1 cellular context compared by ENCODE assay signal in genomic region chr19:10517361-10517759, GRCh38.
TF ChIP-seq lines count a peak whose summit lies in the region.

TSS of gene S1PR5 (minus strand) at chr19:10517447. CDS start at chr19:10515011, 2,436 bp downstream.

TF ChIP-seq in HepG2, 621 proteins besides CTCF, POLR2A, EP300 and RAD21 (continued from another document):
- peak; percentile 48; the same call in 1 of the 2 replicates for TF ChIP-seq MYPOP (CRISPR knock-in tag; IDR thresholded peaks at IDR 0.05)
- TF ChIP-seq KLF15 (CRISPR knock-in tag; IDR thresholded peaks at IDR 0.05; ENCODE audit: borderline replicate concordance) = no peak
- TF ChIP-seq HBP1 (CRISPR knock-in tag; IDR thresholded peaks at IDR 0.05; ENCODE audit: low read depth) = no peak
- no peak for TF ChIP-seq CERS6 (CRISPR knock-in tag; IDR thresholded peaks at IDR 0.05)
- no peak for TF ChIP-seq FOXJ3 (CRISPR knock-in tag; IDR thresholded peaks at IDR 0.05; ENCODE audit: borderline replicate concordance)
- TF ChIP-seq MTA1 (CRISPR knock-in tag; IDR thresholded peaks at IDR 0.05; ENCODE audit: borderline replicate concordance) = 0 out of 2 replicates have a peak, but pooled peaks have one; percentile 18
- no peak for TF ChIP-seq EEA1 (CRISPR knock-in tag; IDR thresholded peaks at IDR 0.05; ENCODE audit: borderline replicate concordance)
- TF ChIP-seq ZNF280B (CRISPR knock-in tag; IDR thresholded peaks at IDR 0.05; ENCODE audit: borderline replicate concordance) = no peak
- TF ChIP-seq ZNF879 (CRISPR knock-in tag; IDR thresholded peaks at IDR 0.05) = no peak
- TF ChIP-seq RBAK (CRISPR knock-in tag; IDR thresholded peaks at IDR 0.05) = no peak
- TF ChIP-seq CREBL2 (CRISPR knock-in tag; IDR thresholded peaks at IDR 0.05; ENCODE audit: borderline replicate concordance) = no peak
- TF ChIP-seq ZNF263 (CRISPR knock-in tag; IDR thresholded peaks at IDR 0.05) = peak; percentile 87
- TF ChIP-seq ZNF484 (CRISPR knock-in tag; IDR thresholded peaks at IDR 0.05; ENCODE audit: borderline replicate concordance, low read depth) = no peak
- TF ChIP-seq ZNF547 (CRISPR knock-in tag; IDR thresholded peaks at IDR 0.05) = 0 out of 2 replicates have a peak, but pooled peaks have one; percentile 24
- TF ChIP-seq HMGXB4 (CRISPR knock-in tag; IDR thresholded peaks at IDR 0.05; ENCODE audit: borderline replicate concordance in 1 of 2, low read depth in 1 of 2) = 0 out of 4 replicates have a peak, but pooled peaks of 1 of the 2 experiments have one; percentile 21
- TF ChIP-seq ZSCAN21 (CRISPR knock-in tag; IDR thresholded peaks at IDR 0.05; ENCODE audit: borderline replicate concordance) = 0 out of 2 replicates have a peak, but pooled peaks have one; percentile 40
- TF ChIP-seq HNRNPL (IDR thresholded peaks at IDR 0.05; ENCODE audit: low read depth, low read length) = 0 out of 2 replicates have a peak, but pooled peaks have one; percentile 50
- TF ChIP-seq EED (CRISPR knock-in tag; IDR thresholded peaks at IDR 0.05) = no peak
